In the genomic region with DNA sequence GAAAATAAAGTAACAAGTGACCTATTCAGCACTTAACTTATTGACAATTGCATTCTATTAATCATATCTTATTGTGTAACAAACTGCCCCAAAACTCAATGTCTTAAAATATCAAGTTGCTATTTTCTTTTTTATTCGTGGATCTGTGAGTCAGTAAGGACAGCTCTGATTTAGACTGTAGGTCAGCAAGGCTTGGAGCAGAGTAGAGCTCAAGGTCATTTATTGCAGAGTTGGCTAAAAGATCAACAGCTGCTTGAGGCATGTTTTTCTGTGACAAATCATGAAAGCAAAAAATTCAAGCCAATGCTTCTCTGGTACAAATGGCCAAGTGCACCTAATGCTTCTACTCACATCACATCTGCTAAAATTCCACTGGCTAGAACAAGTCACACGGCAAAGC, we compare ENCODE assay signal across 25 cellular contexts.
"Had no signal": no experiment of that assay in that cellular context is flagged by ENCODE, and none has a peak within 500 bp of the region (broad histone marks: within the 10 kb centered on the region; RNA-seq: fewer than 3 reads in every experiment).

No MANE protein-coding gene starts in this region.

- H3K27me3 Mint-ChIP-seq: activated CD4-positive, alpha-beta T cell treated with anti-CD3 and anti-CD28 coated beads, Interleukin-2, amount 10 ng/mL, durations not matched to agents 7 days and 5 days; activated T-cell treated with anti-CD3 and anti-CD28 coated beads, Interleukin-2, amount 50 U/mL, for 24 hours had no signal

- H3K36me3 ChIP-seq: MG63, SJCRH30 had no signal

- H3K27me3 ChIP-seq: MG63, SJCRH30 had no signal

- H3K27ac Mint-ChIP-seq: activated CD4-positive, alpha-beta T cell treated with anti-CD3 and anti-CD28 coated beads, Interleukin-2, amount 10 ng/mL, durations not matched to agents 7 days and 5 days; activated CD8-positive, alpha-beta T cell treated with anti-CD3 and anti-CD28 coated beads, Interleukin-2, amount 10 ng/mL, durations not matched to agents 7 days and 5 days; activated naive CD4-positive, alpha-beta T cell treated with anti-CD3 and anti-CD28 coated beads for 36 hours; activated naive CD4-positive, alpha-beta T cell treated with anti-CD3 and anti-CD28 coated beads, Interleukin-2, amount 50 U/mL, for 72 hours; activated T-cell treated with anti-CD3 and anti-CD28 coated beads, Interleukin-2, amount 50 U/mL, for 24 hours; activated T-helper 1 cell treated with anti-CD3 and anti-CD28 coated beads, Interleukin-12 subunit alpha, Interleukin-12 subunit beta, Interleukin-2, Interleukin-4 antibody, amounts not matched to agents 30 ng/mL and 10 ng/mL and 1 ng/mL, durations not matched to agents 14 hours and 24 hours and 36 hours; T-helper 1 cell treated with Interleukin-12 subunit alpha and Interleukin-12 subunit beta and Interleukin-4 antibody, amounts not matched to agents 30 μg/mL and 1 μg/mL, for 36 hours; T-helper 2 cell treated with Interferon-gamma antibody and Interleukin-4, amounts not matched to agents 5 μg/mL and 100 μg/mL, for 36 hours had no signal

- H3K4me3 ChIP-seq: MG63, SJCRH30, SK-N-MC had no signal

- H3K9me3 ChIP-seq: MG63, SJCRH30 had no signal

- H3K4me1 Mint-ChIP-seq: activated CD4-positive, alpha-beta T cell treated with anti-CD3 and anti-CD28 coated beads, Interleukin-2, amount 10 ng/mL, durations not matched to agents 7 days and 5 days had no signal

- FAIRE-seq: TTC549 had no signal

- H3K4me3 Mint-ChIP-seq: activated CD4-positive, alpha-beta T cell treated with anti-CD3 and anti-CD28 coated beads, Interleukin-2, amount 10 ng/mL, durations not matched to agents 7 days and 5 days; activated CD8-positive, alpha-beta T cell treated with anti-CD3 and anti-CD28 coated beads, Interleukin-2, amount 10 ng/mL, durations not matched to agents 7 days and 5 days; activated naive CD4-positive, alpha-beta T cell treated with anti-CD3 and anti-CD28 coated beads for 36 hours; activated T-cell treated with anti-CD3 and anti-CD28 coated beads, Interleukin-2, amount 50 U/mL, for 24 hours; activated T-helper 1 cell treated with anti-CD3 and anti-CD28 coated beads, Interleukin-12 subunit alpha, Interleukin-12 subunit beta, Interleukin-2, Interleukin-4 antibody, amounts not matched to agents 30 ng/mL and 10 ng/mL and 1 ng/mL, durations not matched to agents 14 hours and 24 hours and 36 hours; T-helper 1 cell treated with Interleukin-12 subunit alpha and Interleukin-12 subunit beta and Interleukin-4 antibody, amounts not matched to agents 30 μg/mL and 1 μg/mL, for 36 hours; T-helper 2 cell treated with Interferon-gamma antibody and Interleukin-4, amounts not matched to agents 5 μg/mL and 100 μg/mL, for 36 hours had no signal

- ATAC-seq: activated CD8-positive, alpha-beta T cell treated with anti-CD3 and anti-CD28 coated beads, Interleukin-2, amount 10 ng/mL, durations not matched to agents 7 days and 5 days; activated naive CD4-positive, alpha-beta T cell treated with anti-CD3 and anti-CD28 coated beads, Interleukin-2, amount 50 U/mL, for 72 hours; Panc1 had no signal

- DNase-seq: activated CD4-positive, alpha-beta T cell treated with anti-CD3 and anti-CD28 coated beads, Interleukin-2, amount 10 ng/mL, durations not matched to agents 7 days and 5 days; activated CD4-positive, alpha-beta T cell treated with anti-CD3 and anti-CD28 coated beads, Interleukin-2, amount 50 U/mL, for 48 hours; activated CD8-positive, alpha-beta T cell treated with anti-CD3 and anti-CD28 coated beads, Interleukin-2, amount 10 ng/mL, durations not matched to agents 7 days and 5 days; activated gamma-delta T cell treated with Interleukin-2 at 50 U/mL for 16 hours; activated naive CD4-positive, alpha-beta T cell treated with anti-CD3 and anti-CD28 coated beads for 36 hours; activated T-cell treated with anti-CD3 and anti-CD28 coated beads, Interleukin-2, amount 50 U/mL, for 24 hours; anterior cingulate cortex; caudate nucleus; cerebellar nuclear complex; MG63; NCI-H1092; NCI-H1436 treated with DMSO at 0.1 percent for 48 hours; NCI-H1694 treated with DMSO at 0.1 percent for 48 hours; NCI-H2029; NCI-H345; NCI-H524 treated with DMSO at 0.1 percent for 48 hours; SHP77 had no signal

- H3K27ac ChIP-seq: SJCRH30, SK-N-MC had no signal
